Comparison of ENCODE assay signal across 19 cellular contexts in genomic region chr17:49337900-49338299, GRCh38. TPM values are rescaled to one million over a fixed set of nuclear protein-coding genes. Genes with fewer than 3 reads are reported as not detected.
A peak's percentile ranks its signal among the peaks of the same experiment; 100 is the strongest.
DNase-seq lines count a peak whose midpoint lies in the region; ATAC-seq, FAIRE-seq and TF ChIP-seq lines count a peak whose summit lies in the region.
"Had no signal": no experiment of that assay in that cellular context is flagged by ENCODE, and none has a peak within 500 bp of the region (broad histone marks: within the 10 kb centered on the region; RNA-seq: fewer than 3 reads in every experiment).

No MANE protein-coding gene starts in this region.

- no peak overlapping the region for H3K27ac ChIP-seq in CD4-positive, alpha-beta T cell (ENCODE audit: low read depth, low read length)
- no peak overlapping the region for H3K27ac ChIP-seq in GM23248
- no peak overlapping the region for H3K27ac ChIP-seq in substantia nigra (ENCODE audit: low read depth, low read length, poor library complexity, severe bottlenecking)
- H3K27ac ChIP-seq: tibial nerve had no signal

- peaks cover 12% of the 10 kb centered on the region for H3F3A ChIP-seq in GM23248 (ENCODE audit: insufficient read depth)

- H3K27ac Mint-ChIP-seq in CD4-positive, alpha-beta T cell: peak overlapping the region; percentile 15
- H3K27ac Mint-ChIP-seq in activated naive CD8-positive, alpha-beta T cell treated with anti-CD3 and anti-CD28 coated beads, Interleukin-2, amount 50 U/mL, for 24 hours: peak overlapping the region; percentile 79

- intact Hi-C loops in CD4-positive, alpha-beta T cell (cut with DNase I, micrococcal nuclease): loop anchor here in 1 of 2 experiments (2.0 kb wide), 1 partner anchor 17 kb away; no protein-coding TSS in a partner anchor

- POLR2A ChIA-PET in CD4-positive, alpha-beta T cell (lab: Charles Lee): interaction anchor here (0.7 to 1.5 kb wide), 4 partner anchors 19 to 55 kb away, joined by 3 to 7 read pairs (median 4); no protein-coding TSS in a partner anchor

- H3K4me1 ChIP-seq in GM23248 (ENCODE audit: insufficient read depth): peaks cover 17% of the 10 kb centered on the region

- no peak overlapping the region for H3K4me3 ChIP-seq in GM23248
- H3K4me3 ChIP-seq: SK-N-MC, tibial nerve had no signal

- no peaks in the 10 kb centered on the region for H3K27me3 ChIP-seq in CD4-positive, alpha-beta T cell (ENCODE audit: control insufficient read depth, insufficient read depth, low read length)
- no peaks in the 10 kb centered on the region for H3K27me3 ChIP-seq in GM23248 (replicated peaks; ENCODE audit: insufficient read depth)
- H3K27me3 ChIP-seq: tibial nerve had no signal

- H3K4me3 Mint-ChIP-seq in CD4-positive, alpha-beta T cell: no peak overlapping the region
- peak overlapping the region; percentile 49 for H3K4me3 Mint-ChIP-seq in activated naive CD8-positive, alpha-beta T cell treated with anti-CD3 and anti-CD28 coated beads, Interleukin-2, amount 50 U/mL, for 24 hours

- 78 to 88% methylated on average over 8 of the region's 8 CpGs for WGBS in GM23248 (ENCODE audit: low coverage in 1 of 2, low lambda C conversion rate in 2 of 2, missing lambda C conversion rate in 2 of 2), 2 experiments

- H2AFZ ChIP-seq in GM23248: no peak overlapping the region

- H3K9me3 Mint-ChIP-seq in CD4-positive, alpha-beta T cell: no peaks in the 10 kb centered on the region
- no peaks in the 10 kb centered on the region for H3K9me3 Mint-ChIP-seq in activated naive CD8-positive, alpha-beta T cell treated with anti-CD3 and anti-CD28 coated beads, Interleukin-2, amount 50 U/mL, for 24 hours
- H3K9me3 Mint-ChIP-seq: activated naive CD8-positive, alpha-beta T cell treated with anti-CD3 and anti-CD28 coated beads, Interleukin-2, amount 10 ng/mL, durations not matched to agents 7 days and 5 days had no signal

- H3K4me2 ChIP-seq in GM23248 (ENCODE audit: unreplicated experiment): no peak overlapping the region

- peaks cover 18% of the 10 kb centered on the region for H4K20me1 ChIP-seq in GM23248 (ENCODE audit: insufficient read depth)

- no peaks in the 10 kb centered on the region for H3K9me2 ChIP-seq in GM23248 (ENCODE audit: insufficient read depth)

- CTCF ChIA-PET in CD4-positive, alpha-beta T cell (lab: Charles Lee): interaction anchor here (0.6 to 1.7 kb wide), 4 partner anchors 9 to 430 kb away, joined by 3 to 7 read pairs (median 3); no protein-coding TSS in a partner anchor

- ATAC-seq in CD4-positive, alpha-beta T cell (ENCODE audit: poor library complexity): no peak
- ATAC-seq in activated naive CD8-positive, alpha-beta T cell treated with anti-CD3 and anti-CD28 coated beads, Interleukin-2, amount 50 U/mL, for 24 hours: peak; percentile 31
- ATAC-seq in HG02885 (IDR thresholded peaks at IDR 0.05; ENCODE audit: poor library complexity, unreplicated experiment): no peak
- ATAC-seq in HG03565 (IDR thresholded peaks at IDR 0.05; ENCODE audit: unreplicated experiment): no peak
- ATAC-seq: HepG2, left ventricle myocardium superior had no signal

- H3K4me1 Mint-ChIP-seq in CD4-positive, alpha-beta T cell (ENCODE audit: low read depth): peaks cover 71% of the 10 kb centered on the region
- H3K4me1 Mint-ChIP-seq in activated naive CD8-positive, alpha-beta T cell treated with anti-CD3 and anti-CD28 coated beads, Interleukin-2, amount 50 U/mL, for 24 hours: peaks cover 68% of the 10 kb centered on the region

- H3K36me3 Mint-ChIP-seq in CD4-positive, alpha-beta T cell (ENCODE audit: low read depth): no peaks in the 10 kb centered on the region
- H3K36me3 Mint-ChIP-seq in activated naive CD8-positive, alpha-beta T cell treated with anti-CD3 and anti-CD28 coated beads, Interleukin-2, amount 50 U/mL, for 24 hours (ENCODE audit: low read depth): peaks cover 5% of the 10 kb centered on the region

- no peak overlapping the region for H3K9ac ChIP-seq in GM23248

- no peak for TF ChIP-seq CTCF in CD4-positive, alpha-beta T cell (IDR thresholded peaks at IDR 0.05)

- no peaks in the 10 kb centered on the region for H3K9me3 ChIP-seq in CD4-positive, alpha-beta T cell (ENCODE audit: control insufficient read depth, low read length)
- H3K9me3 ChIP-seq in GM23248 (ENCODE audit: low read depth): no peaks in the 10 kb centered on the region
- H3K9me3 ChIP-seq: tibial nerve had no signal

- no peaks in the 10 kb centered on the region for H3K36me3 ChIP-seq in GM23248 (ENCODE audit: low read depth)
- H3K36me3 ChIP-seq: tibial nerve had no signal

- no peaks in the 10 kb centered on the region for H3K27me3 Mint-ChIP-seq in CD4-positive, alpha-beta T cell
- H3K27me3 Mint-ChIP-seq in activated naive CD8-positive, alpha-beta T cell treated with anti-CD3 and anti-CD28 coated beads, Interleukin-2, amount 50 U/mL, for 24 hours: no peaks in the 10 kb centered on the region
- H3K27me3 Mint-ChIP-seq: activated naive CD8-positive, alpha-beta T cell treated with anti-CD3 and anti-CD28 coated beads, Interleukin-2, amount 10 ng/mL, durations not matched to agents 7 days and 5 days had no signal

- no peak for FAIRE-seq in urothelium cell line (lab: Jason Lieb, UNC)
- FAIRE-seq: colon, GM12891, HepG2, TTC549 had no signal

- H3K79me2 ChIP-seq in GM23248 (ENCODE audit: insufficient read depth): peaks cover 100% of the 10 kb centered on the region

- in situ Hi-C loops in GM23248 (cut with MboI): no loop called here

- no peak for DNase-seq in CD4-positive, alpha-beta T cell
- peak; percentile 28 for DNase-seq in GM23248
- DNase-seq in activated naive CD8-positive, alpha-beta T cell treated with anti-CD3 and anti-CD28 coated beads, Interleukin-2, amount 50 U/mL, for 24 hours: peak; percentile 24
- DNase-seq in islet precursor cell: peak; percentile 46
- no peak for DNase-seq in substantia nigra (lab: John Stamatoyannopoulos, UW)
- no peak for DNase-seq in urothelium cell line (ENCODE audit: low spot score)
- DNase-seq: activated naive CD8-positive, alpha-beta T cell treated with anti-CD3 and anti-CD28 coated beads, Interleukin-2, amount 10 ng/mL, durations not matched to agents 7 days and 5 days; EL; left ventricle myocardium superior; NCI-H1417 treated with DMSO at 0.1 percent for 48 hours; NCI-H510A had no signal

RNA-seq across cellular contexts. Expression of gene ZNF652, which starts 24.1 kb away (rescaled TPM):
- total RNA-seq in CD4-positive, alpha-beta T cell: 10 to 100 TPM; 33.7 to 34.9 TPM
- 17.2 and 18.1 TPM in 2 replicates for total RNA-seq in GM23248 (2014; rRNA removed; shearing (Covaris generic))
- polyA plus RNA-seq in GM23248 (2016; fragmentation: Nextera tagmentation; extraction: Ambion mirVana): 12.4 and 13.1 TPM in 2 replicates

Comparison
In these comparisons a context has a peak if more than half of its experiments do, and no peak if none do; other contexts are left out.
1. DNase-seq: peak in GM23248 (single experiment), activated naive CD8-positive, alpha-beta T cell treated with anti-CD3 and anti-CD28 coated beads, Interleukin-2, amount 50 U/mL, for 24 hours (single experiment) and islet precursor cell (single experiment); none in CD4-positive, alpha-beta T cell (0 of 10), substantia nigra (0 of 49) and urothelium cell line (single experiment).